Comparison of ENCODE assay signal across 8 cellular contexts in genomic region chr6:25992413-25993037, GRCh38. TPM values are rescaled to one million over a fixed set of nuclear protein-coding genes. Genes with fewer than 3 reads are reported as not detected.
A peak's percentile ranks its signal among the peaks of the same experiment; 100 is the strongest.
DNase-seq lines count a peak whose midpoint lies in the region; ATAC-seq and TF ChIP-seq lines count a peak whose summit lies in the region.

No MANE protein-coding gene starts in this region.

- DNase-seq in DND-41 (peak; percentile 91), Panc1 (ENCODE audit: low read depth, low spot score) (peak; percentile 73), activated T-helper 1 cell treated with Interleukin-2 at 50 U/mL for 16 hours (ENCODE audit: low read depth) (peak; percentile 89), fibroblast of gingiva (ENCODE audit: low read depth) (peak; percentile 89)
- DNase-seq in Jurkat, Clone E6-1 (ENCODE audit: low read depth, low spot score) = peak; percentile 70
- DNase-seq in naive thymus-derived CD4-positive, alpha-beta T cell = peak; percentile 83 to 98 (median 91)

- H2AFZ ChIP-seq in DND-41 (ENCODE audit: low read depth, low read length) = peak overlapping the region; percentile 98

- POLR2A ChIA-PET in Panc1 (lab: Charles Lee) = interaction anchor here (0.6 to 1.2 kb wide), 3 partner anchors 22 to 738 kb away, joined by 4 to 10 read pairs (median 8); a partner anchor contains a TSS
- POLR2A ChIA-PET in naive thymus-derived CD4-positive, alpha-beta T cell (lab: Charles Lee) = interaction anchor here (0.6 to 4.5 kb wide), 23 partner anchors 8 to 1902 kb away, joined by 3 to 65 read pairs (median 4); partner anchors contain the start of gene TRIM38

- H3K27ac Mint-ChIP-seq in naive thymus-derived CD4-positive, alpha-beta T cell = peak overlapping the region; percentile 86 to 98 (median 95)
- peak overlapping the region; percentile 98 for H3K27ac Mint-ChIP-seq in stimulated activated memory B cell treated with anti-CD40 and anti-IgM and Interleukin-4, amounts not matched to agents 10 μg/mL and 1 μg/mL and 100 μg/mL, for 72 hours

- peaks cover 3 to 8% (median 6%) of the 10 kb centered on the region in 5 donors for H3K36me3 Mint-ChIP-seq in naive thymus-derived CD4-positive, alpha-beta T cell
- H3K36me3 Mint-ChIP-seq in stimulated activated memory B cell treated with anti-CD40 and anti-IgM and Interleukin-4, amounts not matched to agents 10 μg/mL and 1 μg/mL and 100 μg/mL, for 72 hours = peaks cover 10% of the 10 kb centered on the region

- peak overlapping the region; percentile 73 for H3K4me2 ChIP-seq in DND-41 (ENCODE audit: insufficient read depth, low read length)

- H3K4me1 ChIP-seq in DND-41 (ENCODE audit: insufficient read depth, low read length) (peaks cover 30% of the 10 kb centered on the region), Panc1 (ENCODE audit: control insufficient read depth, insufficient read depth, low read length) (peaks cover 12% of the 10 kb centered on the region)
- no peaks in the 10 kb centered on the region for H3K4me1 ChIP-seq in naive thymus-derived CD4-positive, alpha-beta T cell (ENCODE audit: control insufficient read depth in 2 of 2, insufficient read depth in 2 of 2, low read length in 2 of 2)

- no TSS peak for BruUV-seq in Panc1 (replicated peaks; lab: Mats Ljungman, UMichigan)

- intact Hi-C loops in Panc1 (cut with micrococcal nuclease; ENCODE audit: unreplicated experiment) = no loop called here
- intact Hi-C loops in naive thymus-derived CD4-positive, alpha-beta T cell (cut with micrococcal nuclease) = loop anchor here (1.0 to 10.0 kb wide), 8 partner anchors 28 to 378 kb away; partner anchors contain the start of gene TRIM38 (in 2 of the 2)

- H3K36me3 ChIP-seq in DND-41 (ENCODE audit: insufficient read depth, low read length) = peaks cover 2% of the 10 kb centered on the region; the same call in 1 of the 2 replicates
- H3K36me3 ChIP-seq in Panc1 (ENCODE audit: control insufficient read depth, insufficient read depth, low read length) = no peaks in the 10 kb centered on the region
- peaks cover 0 to under 1% (median 0%) of the 10 kb centered on the region in 3 experiments for H3K36me3 ChIP-seq in naive thymus-derived CD4-positive, alpha-beta T cell (ENCODE audit: control insufficient read depth in 2 of 3, insufficient read depth in 3 of 3, low read length in 3 of 3)

- peak overlapping the region; percentile 86 for H3K9ac ChIP-seq in DND-41 (ENCODE audit: low read depth, low read length)

- H3K27me3 ChIP-seq in DND-41 (ENCODE audit: insufficient read depth, low read length, poor library complexity) = no peaks in the 10 kb centered on the region
- H3K27me3 ChIP-seq in Panc1 (ENCODE audit: control insufficient read depth, insufficient read depth, low read length) = no peaks in the 10 kb centered on the region
- no peaks in the 10 kb centered on the region for H3K27me3 ChIP-seq in naive thymus-derived CD4-positive, alpha-beta T cell (ENCODE audit: control insufficient read depth in 2 of 2, insufficient read depth in 2 of 2, low read length in 2 of 2)

- no peaks in the 10 kb centered on the region for H3K27me3 Mint-ChIP-seq in naive thymus-derived CD4-positive, alpha-beta T cell
- H3K27me3 Mint-ChIP-seq in stimulated activated memory B cell treated with anti-CD40 and anti-IgM and Interleukin-4, amounts not matched to agents 10 μg/mL and 1 μg/mL and 100 μg/mL, for 72 hours = no peaks in the 10 kb centered on the region

- H3K9me3 Mint-ChIP-seq in naive thymus-derived CD4-positive, alpha-beta T cell = no peaks in the 10 kb centered on the region
- H3K9me3 Mint-ChIP-seq in stimulated activated memory B cell treated with anti-CD40 and anti-IgM and Interleukin-4, amounts not matched to agents 10 μg/mL and 1 μg/mL and 100 μg/mL, for 72 hours = no peaks in the 10 kb centered on the region

- CTCF ChIA-PET in Panc1 (lab: Charles Lee) = interaction anchor here (0.6 to 2.3 kb wide), 5 partner anchors 9 to 29 kb away, joined by 3 to 12 read pairs (median 8); a partner anchor contains a TSS
- CTCF ChIA-PET in naive thymus-derived CD4-positive, alpha-beta T cell (lab: Charles Lee) = interaction anchor here (0.5 to 4.7 kb wide), 16 partner anchors 11 to 1258 kb away, joined by 3 to 48 read pairs (median 6); partner anchors contain the start of gene TRIM38

- peaks cover 0 to 40% (median 24%) of the 10 kb centered on the region in 7 donors for H3K4me1 Mint-ChIP-seq in naive thymus-derived CD4-positive, alpha-beta T cell
- H3K4me1 Mint-ChIP-seq in stimulated activated memory B cell treated with anti-CD40 and anti-IgM and Interleukin-4, amounts not matched to agents 10 μg/mL and 1 μg/mL and 100 μg/mL, for 72 hours = peaks cover 44% of the 10 kb centered on the region

- H3K9me3 ChIP-seq in DND-41 (ENCODE audit: insufficient read depth, low read length, severe bottlenecking) (no peaks in the 10 kb centered on the region), Panc1 (ENCODE audit: control insufficient read depth, insufficient read depth, low read depth, low read length) (no peaks in the 10 kb centered on the region)
- H3K9me3 ChIP-seq in naive thymus-derived CD4-positive, alpha-beta T cell (ENCODE audit: control insufficient read depth in 2 of 3, low read length in 3 of 3) = no peaks in the 10 kb centered on the region

- ATAC-seq in DND-41 (ENCODE audit: insufficient read depth, low read depth) = peak; percentile 93
- peak; percentile 88 for ATAC-seq in GM21717 (IDR thresholded peaks at IDR 0.05; ENCODE audit: unreplicated experiment)
- peak; percentile 96 for ATAC-seq in Panc1
- peak; percentile 99 for ATAC-seq in naive thymus-derived CD4-positive, alpha-beta T cell
- peak; percentile 96 for ATAC-seq in stimulated activated memory B cell treated with anti-CD40 and anti-IgM and Interleukin-4, amounts not matched to agents 10 μg/mL and 1 μg/mL and 100 μg/mL, for 72 hours

- peak overlapping the region; percentile 91 to 98 (median 94) for H3K4me3 Mint-ChIP-seq in naive thymus-derived CD4-positive, alpha-beta T cell
- H3K4me3 Mint-ChIP-seq in stimulated activated memory B cell treated with anti-CD40 and anti-IgM and Interleukin-4, amounts not matched to agents 10 μg/mL and 1 μg/mL and 100 μg/mL, for 72 hours = peak overlapping the region; percentile 99

- H3K4me3 ChIP-seq in DND-41 (ENCODE audit: low read depth in 1 of 2, low read length in 2 of 2) = peak overlapping the region; percentile 79 to 87
- peak overlapping the region; percentile 67 for H3K4me3 ChIP-seq in Jurkat, Clone E6-1 (ENCODE audit: low read length)
- H3K4me3 ChIP-seq in Panc1 (ENCODE audit: low read depth in 2 of 2, low read length in 2 of 2) = peak overlapping the region; percentile 60 to 82
- peak overlapping the region; percentile 79 for H3K4me3 ChIP-seq in naive thymus-derived CD4-positive, alpha-beta T cell (ENCODE audit: low read length)

- no peaks in the 10 kb centered on the region for H3K79me2 ChIP-seq in DND-41 (ENCODE audit: insufficient read depth, low read length)

- TF ChIP-seq CTCF in DND-41 (IDR thresholded peaks at IDR 0.05; ENCODE audit: borderline replicate concordance, extremely low read depth, low read length, poor library complexity, severe bottlenecking) (peak; percentile 99), Panc1 (IDR thresholded peaks at IDR 0.05) (peak; percentile 100)

- in situ Hi-C loops in Panc1 (cut with HindIII; ENCODE audit: low pct_unique_long_range_greater_than_20kb, low sequenced_read_pairs) = no loop called here

- H4K20me1 ChIP-seq in DND-41 (ENCODE audit: insufficient read depth, low read length) = no peaks in the 10 kb centered on the region

- H3K27ac ChIP-seq in DND-41 (ENCODE audit: low read length) (peak overlapping the region; percentile 85), Panc1 (ENCODE audit: low read length) (peak overlapping the region; percentile 96)
- H3K27ac ChIP-seq in naive thymus-derived CD4-positive, alpha-beta T cell (ENCODE audit: low read depth, low read length) = peak overlapping the region; percentile 73

RNA-seq across cellular contexts. Expression of gene TRIM38, which starts 29.9 kb away (rescaled TPM):
- 4.8 TPM for polyA plus RNA-seq in Jurkat, Clone E6-1 (2012; ENCODE audit: insufficient read depth, insufficient read length)
- total RNA-seq in Panc1 (2021; ENCODE audit: unreplicated experiment) = 4.4 TPM
- polyA plus RNA-seq in Panc1 (2012; ENCODE audit: insufficient read length) = 1.9 TPM
- total RNA-seq in naive thymus-derived CD4-positive, alpha-beta T cell = 10 to 100 TPM; 17.4 to 32.8 (median 29.9) TPM
- polyA plus RNA-seq in naive thymus-derived CD4-positive, alpha-beta T cell = 1 to 10 TPM; 4.4 to 9.5 TPM

Comparison
In these comparisons a context has a peak if more than half of its experiments do, and no peak if none do; other contexts are left out.
1. Peak in every context shown above with its lines: DNase-seq, ATAC-seq, H3K4me3 ChIP-seq and H3K27ac ChIP-seq.